ENCODE assay signal across 1 cellular context in genomic region chr4:85967872-85968271, GRCh38.
TF ChIP-seq lines count a peak whose summit lies in the region.

No MANE protein-coding gene starts in this region.

TF ChIP-seq in WTC11, 78 proteins besides CTCF, POLR2A, EP300 and RAD21 (continued from another document):
- no peak for TF ChIP-seq FOXP4 (CRISPR knock-in tag; IDR thresholded peaks at IDR 0.05)
- TF ChIP-seq ZNF512 (CRISPR knock-in tag; IDR thresholded peaks at IDR 0.05; ENCODE audit: borderline replicate concordance), result no peak
- TF ChIP-seq IRF2 (CRISPR knock-in tag; IDR thresholded peaks at IDR 0.05; ENCODE audit: borderline replicate concordance, low read depth), result no peak
- TF ChIP-seq NR3C1 (CRISPR knock-in tag; conservative IDR thresholded peaks at IDR 0.05; ENCODE audit: low read depth), result no peak
- no peak for TF ChIP-seq ZNF263 (CRISPR knock-in tag; IDR thresholded peaks at IDR 0.05; ENCODE audit: low read depth)
- no peak for TF ChIP-seq SMAD3 (CRISPR knock-in tag; IDR thresholded peaks at IDR 0.05; ENCODE audit: borderline replicate concordance)
- TF ChIP-seq ESRRA (CRISPR knock-in tag; IDR thresholded peaks at IDR 0.05; ENCODE audit: borderline replicate concordance), result no peak
- TF ChIP-seq ZMAT4 (CRISPR knock-in tag; IDR thresholded peaks at IDR 0.05), result no peak
- no peak for TF ChIP-seq ZNF281 (CRISPR knock-in tag; IDR thresholded peaks at IDR 0.05)
- TF ChIP-seq ELF4 (CRISPR knock-in tag; IDR thresholded peaks at IDR 0.05; ENCODE audit: low read depth), result no peak
